9 cellular contexts compared by ENCODE assay signal in the genomic region with DNA sequence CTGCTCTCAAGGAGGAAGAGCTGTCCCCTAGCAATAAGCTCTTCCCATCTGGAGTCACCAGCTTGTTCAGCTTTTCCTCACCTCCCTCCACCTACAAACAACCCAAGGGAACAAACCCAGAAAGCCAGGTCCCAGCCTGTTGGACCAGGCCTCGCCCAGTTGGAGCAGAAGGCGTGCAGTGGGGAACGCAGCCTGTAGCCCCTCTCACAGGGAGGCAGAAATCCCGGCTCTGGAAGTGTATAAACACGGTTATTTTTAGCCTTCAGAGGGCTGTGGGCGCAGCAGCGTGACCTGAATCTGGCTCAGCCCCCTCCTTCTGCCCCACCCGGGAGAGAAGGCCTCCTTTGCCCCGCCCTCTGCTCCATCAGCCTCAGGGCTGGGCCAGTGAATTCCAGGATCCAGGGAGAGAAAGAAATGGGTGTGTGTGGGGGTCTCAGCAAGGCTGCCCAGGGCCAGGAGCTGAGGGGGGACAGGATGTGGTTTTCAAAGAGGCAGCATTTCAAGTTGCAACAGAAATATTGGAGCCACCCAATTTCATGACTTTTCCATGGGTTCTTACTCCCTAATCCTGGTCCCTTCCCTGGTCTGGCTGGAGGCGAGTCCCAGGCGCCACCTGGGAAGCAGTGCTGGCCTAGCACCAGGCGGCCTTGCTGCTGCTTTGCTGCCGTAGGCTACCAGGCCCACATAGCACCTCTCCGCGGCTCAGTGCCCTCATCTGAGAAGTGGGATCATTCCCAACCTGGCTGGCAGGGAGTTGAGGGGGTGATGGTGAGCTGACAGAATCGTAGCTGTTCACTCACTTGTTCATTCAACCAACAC. TPM values are rescaled to one million over a fixed set of nuclear protein-coding genes. Genes with fewer than 3 reads are reported as not detected.
DNase-seq lines count a peak whose midpoint lies in the region; ATAC-seq and TF ChIP-seq lines count a peak whose summit lies in the region.
"Had no signal": no experiment of that assay in that cellular context is flagged by ENCODE, and none has a peak within 500 bp of the region (broad histone marks: within the 10 kb centered on the region; RNA-seq: fewer than 3 reads in every experiment).

No MANE protein-coding gene starts in this region.

- H3K27ac ChIP-seq in caudate nucleus (ENCODE audit: low read depth, low read length) (peak overlapping the region; percentile 85), liver (ENCODE audit: low read depth in 1 of 2, low read length in 2 of 2) (peak overlapping the region; percentile 28 to 33), tibial nerve (peak overlapping the region; percentile 56 to 92 (median 77))
- H3K27ac ChIP-seq: 22Rv1 had no signal

- peak; percentile 74 for DNase-seq in DMS53 (lab: John Stamatoyannopoulos, UW)
- DNase-seq in DMS53 treated with DMSO at 0.1 percent for 48 hours (lab: John Stamatoyannopoulos, UW; ENCODE audit: unreplicated experiment), result no peak
- peak in 49 of 61 donors; percentile 21 to 86 (median 58) for DNase-seq in caudate nucleus (lab: John Stamatoyannopoulos, UW)
- peak; percentile 52 to 61 for DNase-seq in tibial nerve (ENCODE audit: low spot score in 2 of 2)
- DNase-seq in 8988T, result no peak
- no peak for DNase-seq in LoVo (ENCODE audit: low spot score)

- H3K9me3 ChIP-seq in liver (ENCODE audit: control insufficient read depth in 4 of 4, low read length in 3 of 4) (no peaks in the 10 kb centered on the region), tibial nerve (no peaks in the 10 kb centered on the region)

- ATAC-seq in GM21447 (IDR thresholded peaks at IDR 0.05; ENCODE audit: unreplicated experiment), result no peak

- TF ChIP-seq CTCF in liver (IDR thresholded peaks at IDR 0.05; ENCODE audit: low read depth, low read length, missing input control) (no peak), tibial nerve (IDR thresholded peaks at IDR 0.05) (no peak)

- H3K9ac ChIP-seq in liver (ENCODE audit: low read depth in 1 of 2, low read length in 2 of 2), result no peak overlapping the region

- H3K36me3 ChIP-seq in liver (ENCODE audit: control insufficient read depth in 4 of 4, insufficient read depth in 3 of 4, low read depth in 1 of 4, low read length in 3 of 4) (no peaks in the 10 kb centered on the region), tibial nerve (no peaks in the 10 kb centered on the region)

- no peak for TF ChIP-seq POLR2A in tibial nerve (IDR thresholded peaks at IDR 0.05)

- no peak for TF ChIP-seq RAD21 in liver (IDR thresholded peaks at IDR 0.05)

- no peak overlapping the region for H3K4me3 ChIP-seq in liver (ENCODE audit: low read depth in 1 of 3, low read length in 3 of 3)
- no peak overlapping the region for H3K4me3 ChIP-seq in tibial nerve

- peaks cover 23 to 59% (median 44%) of the 10 kb centered on the region in 4 donors for H3K4me1 ChIP-seq in liver (ENCODE audit: control insufficient read depth in 4 of 4, insufficient read depth in 4 of 4, low read length in 3 of 4)
- peaks cover 5 to 100% (median 68%) of the 10 kb centered on the region in 4 donors for H3K4me1 ChIP-seq in tibial nerve

- peak in 1 of 2 donors; percentile 67 for TF ChIP-seq EP300 in tibial nerve (IDR thresholded peaks at IDR 0.05)

- H3K27me3 ChIP-seq in liver (ENCODE audit: control insufficient read depth in 4 of 4, insufficient read depth in 4 of 4, low read length in 3 of 4) (no peaks in the 10 kb centered on the region), tibial nerve (no peaks in the 10 kb centered on the region)

- WGBS in liver, result 63% methylated on average over 16 of the region's 16 CpGs
- 22 to 38% methylated on average over 13 to 15 of the region's 16 CpGs for WGBS in tibial nerve, 2 donors

TF ChIP-seq in liver, 16 proteins besides CTCF, POLR2A, EP300 and RAD21:
- TF ChIP-seq, protein P1, sequence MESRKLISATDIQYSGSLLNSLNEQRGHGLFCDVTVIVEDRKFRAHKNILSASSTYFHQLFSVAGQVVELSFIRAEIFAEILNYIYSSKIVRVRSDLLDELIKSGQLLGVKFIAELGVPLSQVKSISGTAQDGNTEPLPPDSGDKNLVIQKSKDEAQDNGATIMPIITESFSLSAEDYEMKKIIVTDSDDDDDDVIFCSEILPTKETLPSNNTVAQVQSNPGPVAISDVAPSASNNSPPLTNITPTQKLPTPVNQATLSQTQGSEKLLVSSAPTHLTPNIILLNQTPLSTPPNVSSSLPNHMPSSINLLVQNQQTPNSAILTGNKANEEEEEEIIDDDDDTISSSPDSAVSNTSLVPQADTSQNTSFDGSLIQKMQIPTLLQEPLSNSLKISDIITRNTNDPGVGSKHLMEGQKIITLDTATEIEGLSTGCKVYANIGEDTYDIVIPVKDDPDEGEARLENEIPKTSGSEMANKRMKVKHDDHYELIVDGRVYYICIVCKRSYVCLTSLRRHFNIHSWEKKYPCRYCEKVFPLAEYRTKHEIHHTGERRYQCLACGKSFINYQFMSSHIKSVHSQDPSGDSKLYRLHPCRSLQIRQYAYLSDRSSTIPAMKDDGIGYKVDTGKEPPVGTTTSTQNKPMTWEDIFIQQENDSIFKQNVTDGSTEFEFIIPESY (IDR thresholded peaks at IDR 0.05), result no peak
- TF ChIP-seq, protein P2, sequence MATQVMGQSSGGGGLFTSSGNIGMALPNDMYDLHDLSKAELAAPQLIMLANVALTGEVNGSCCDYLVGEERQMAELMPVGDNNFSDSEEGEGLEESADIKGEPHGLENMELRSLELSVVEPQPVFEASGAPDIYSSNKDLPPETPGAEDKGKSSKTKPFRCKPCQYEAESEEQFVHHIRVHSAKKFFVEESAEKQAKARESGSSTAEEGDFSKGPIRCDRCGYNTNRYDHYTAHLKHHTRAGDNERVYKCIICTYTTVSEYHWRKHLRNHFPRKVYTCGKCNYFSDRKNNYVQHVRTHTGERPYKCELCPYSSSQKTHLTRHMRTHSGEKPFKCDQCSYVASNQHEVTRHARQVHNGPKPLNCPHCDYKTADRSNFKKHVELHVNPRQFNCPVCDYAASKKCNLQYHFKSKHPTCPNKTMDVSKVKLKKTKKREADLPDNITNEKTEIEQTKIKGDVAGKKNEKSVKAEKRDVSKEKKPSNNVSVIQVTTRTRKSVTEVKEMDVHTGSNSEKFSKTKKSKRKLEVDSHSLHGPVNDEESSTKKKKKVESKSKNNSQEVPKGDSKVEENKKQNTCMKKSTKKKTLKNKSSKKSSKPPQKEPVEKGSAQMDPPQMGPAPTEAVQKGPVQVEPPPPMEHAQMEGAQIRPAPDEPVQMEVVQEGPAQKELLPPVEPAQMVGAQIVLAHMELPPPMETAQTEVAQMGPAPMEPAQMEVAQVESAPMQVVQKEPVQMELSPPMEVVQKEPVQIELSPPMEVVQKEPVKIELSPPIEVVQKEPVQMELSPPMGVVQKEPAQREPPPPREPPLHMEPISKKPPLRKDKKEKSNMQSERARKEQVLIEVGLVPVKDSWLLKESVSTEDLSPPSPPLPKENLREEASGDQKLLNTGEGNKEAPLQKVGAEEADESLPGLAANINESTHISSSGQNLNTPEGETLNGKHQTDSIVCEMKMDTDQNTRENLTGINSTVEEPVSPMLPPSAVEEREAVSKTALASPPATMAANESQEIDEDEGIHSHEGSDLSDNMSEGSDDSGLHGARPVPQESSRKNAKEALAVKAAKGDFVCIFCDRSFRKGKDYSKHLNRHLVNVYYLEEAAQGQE (IDR thresholded peaks at IDR 0.05), result no peak
- peak; percentile 11 for TF ChIP-seq NR2F2 (IDR thresholded peaks at IDR 0.05)

RNA-seq across cellular contexts. Expression of a gene that starts 33.5 kb away (rescaled TPM):
- total RNA-seq in liver (10 to 100 TPM; 11.2 to 19.1 TPM), tibial nerve (10 to 100 TPM; 65.5 to 88.2 (median 69.3) TPM)
- 1 to 10 TPM; 3.9 to 8.4 TPM for polyA plus RNA-seq in liver

Comparison
In these comparisons a context has a peak if more than half of its experiments do, and no peak if none do; other contexts are left out.
1. DNase-seq: peak in DMS53 (single experiment), caudate nucleus (49 of 61) and tibial nerve (2 of 2); none in DMS53 treated with DMSO at 0.1 percent for 48 hours (single experiment), 8988T (single experiment) and LoVo (single experiment).
2. H3K27ac ChIP-seq: peak in every context shown above with its lines; median percentile 85 in caudate nucleus; 77 in tibial nerve; 30 in liver.